ENCODE assay signal across 8 cellular contexts in genomic region chr7:27151341-27151944, GRCh38. TPM values are rescaled to one million over a fixed set of nuclear protein-coding genes. Genes with fewer than 3 reads are reported as not detected.
DNase-seq lines count a peak whose midpoint lies in the region; ATAC-seq and TF ChIP-seq lines count a peak whose summit lies in the region.

No MANE protein-coding gene starts in this region.

- no peaks in the 10 kb centered on the region for H3K4me1 ChIP-seq in neural progenitor cell

- H3K36me3 Mint-ChIP-seq in CD14-positive monocyte (peaks cover 15 to 33% of the 10 kb centered on the region in 2 donors), neural progenitor cell (peaks cover 2% of the 10 kb centered on the region)

- H3K27ac ChIP-seq in dorsolateral prefrontal cortex (no peak overlapping the region), neural progenitor cell (no peak overlapping the region)

- H3K27ac Mint-ChIP-seq in CD14-positive monocyte (peak overlapping the region in 2 of 7 donors; percentile 37 to 79), neural progenitor cell (no peak overlapping the region)

- H3F3A ChIP-seq in neural progenitor cell (ENCODE audit: low read depth) = no peaks in the 10 kb centered on the region

- peaks cover 65% of the 10 kb centered on the region for H3K4me1 Mint-ChIP-seq in CD14-positive monocyte
- peaks cover 10% of the 10 kb centered on the region for H3K4me1 Mint-ChIP-seq in neural progenitor cell

- H2AFZ ChIP-seq in neural progenitor cell (replicated peaks) = no peak overlapping the region

- intact Hi-C loops in CD14-positive monocyte (cut with micrococcal nuclease) (loop anchor here (5.0 kb wide), 2 partner anchors 36 to 1289 kb away; partner anchors contain the start of gene HOXA11 (in 2 of the 2)), dorsolateral prefrontal cortex (cut with DNase I) (loop anchor here in 1 of 2 donors (10.0 kb wide), 1 partner anchor 297 kb away; no protein-coding TSS in a partner anchor)

- H3K36me3 ChIP-seq in neural progenitor cell = no peaks in the 10 kb centered on the region

- H3K79me2 ChIP-seq in neural progenitor cell (ENCODE audit: low read depth) = no peaks in the 10 kb centered on the region

- H3K9me3 Mint-ChIP-seq in CD14-positive monocyte (peaks cover 0 to 56% (median 29%) of the 10 kb centered on the region in 7 donors), neural progenitor cell (peaks cover 20% of the 10 kb centered on the region)

- H3K27me3 Mint-ChIP-seq in CD14-positive monocyte (ENCODE audit: low read depth in 3 of 3) = peaks cover 94 to 100% (median 99%) of the 10 kb centered on the region in 3 donors
- peaks cover 94% of the 10 kb centered on the region for H3K27me3 Mint-ChIP-seq in neural progenitor cell (ENCODE audit: insufficient read depth, low read depth)

- peak overlapping the region; percentile 78 to 94 for H3K4me3 Mint-ChIP-seq in CD14-positive monocyte
- peak overlapping the region; percentile 78 for H3K4me3 Mint-ChIP-seq in neural progenitor cell

- no peak overlapping the region for H3K9ac ChIP-seq in neural progenitor cell

- H3K9me3 ChIP-seq in neural progenitor cell (ENCODE audit: low read depth) = no peaks in the 10 kb centered on the region

- DNase-seq in CD14-positive monocyte (ENCODE audit: low spot score) (no peak), LoVo (ENCODE audit: low spot score) (peak; percentile 22), dorsolateral prefrontal cortex (peak in 3 of 10 donors; percentile 16 to 42 (median 20)), neural progenitor cell (ENCODE audit: low spot score) (no peak), NCI-H187 treated with DMSO at 0.1 percent for 48 hours (lab: John Stamatoyannopoulos, UW) (no peak), NCI-H2196 (lab: John Stamatoyannopoulos, UW; ENCODE audit: unreplicated experiment) (no peak), NCI-H1048 (lab: John Stamatoyannopoulos, UW) (no peak)

- peaks cover 72% of the 10 kb centered on the region for H4K20me1 ChIP-seq in neural progenitor cell (ENCODE audit: low read depth)

- no peak for ATAC-seq in GM21515 (IDR thresholded peaks at IDR 0.05; ENCODE audit: unreplicated experiment)

- H3K4me2 ChIP-seq in neural progenitor cell = peak overlapping the region; percentile 66

- H3K4me3 ChIP-seq in dorsolateral prefrontal cortex = peak overlapping the region in 41 of 59 donors; percentile 2 to 60 (median 33)
- H3K4me3 ChIP-seq in neural progenitor cell = peak overlapping the region; percentile 32

- TF ChIP-seq CTCF in CD14-positive monocyte (IDR thresholded peaks at IDR 0.05) (no peak), dorsolateral prefrontal cortex (IDR thresholded peaks at IDR 0.05 in 54 of 56, conservative IDR thresholded peaks at IDR 0.05 in 2 of 56; ENCODE audit: low read depth in 1 of 56, partially characterized antibody in 56 of 56) (no peak), neural progenitor cell (IDR thresholded peaks at IDR 0.05) (no peak)

- H3K27me3 ChIP-seq in dorsolateral prefrontal cortex (peaks cover 50 to 100% (median 100%) of the 10 kb centered on the region in 45 donors), neural progenitor cell (peaks cover 100% of the 10 kb centered on the region)

RNA-seq across cellular contexts. Expression of gene HOXA3, which starts 0.9 kb away (rescaled TPM):
- not detected for polyA plus RNA-seq in CD14-positive monocyte
- total RNA-seq in dorsolateral prefrontal cortex (under 1 TPM in 2 of 120 experiments, not detected in 118; 0.17 to 0.88 TPM), neural progenitor cell (ENCODE audit: low replicate concordance) (not detected in 2 replicates)

RNA-seq across cellular contexts. Expression of gene HOXA6, which starts 3.9 kb away (rescaled TPM):
- not detected for polyA plus RNA-seq in CD14-positive monocyte
- not detected for total RNA-seq in dorsolateral prefrontal cortex
- not detected in 2 replicates for total RNA-seq in neural progenitor cell (ENCODE audit: low replicate concordance)

RNA-seq across cellular contexts. Expression of gene HOXA7, which starts 5.0 kb away (rescaled TPM):
- polyA plus RNA-seq in CD14-positive monocyte = not detected
- not detected for total RNA-seq in dorsolateral prefrontal cortex
- not detected in 2 replicates for total RNA-seq in neural progenitor cell (ENCODE audit: low replicate concordance)

RNA-seq across cellular contexts. Expression of gene HOXA5, which starts 8.0 kb away (rescaled TPM):
- polyA plus RNA-seq in CD14-positive monocyte = 1 to 10 TPM in 1 of 2 donors, under 1 TPM in 1; 0.85 to 1.8 TPM
- total RNA-seq in dorsolateral prefrontal cortex (1 to 10 TPM in 1 of 120 experiments, under 1 TPM in 1, not detected in 118; 0.35 to 1.8 TPM), neural progenitor cell (ENCODE audit: low replicate concordance) (not detected in 2 replicates)

RNA-seq across cellular contexts. Expression of gene HOXA9, which starts 13.9 kb away (rescaled TPM):
- polyA plus RNA-seq in CD14-positive monocyte = 1 to 10 TPM in 1 of 2 donors, under 1 TPM in 1; 0.55 to 1.9 TPM
- total RNA-seq in dorsolateral prefrontal cortex = not detected
- not detected in 2 replicates for total RNA-seq in neural progenitor cell (ENCODE audit: low replicate concordance)
